ENCODE assay signal across 1 cellular context in genomic region chr6:133012774-133013173, GRCh38.
TF ChIP-seq lines count a peak whose summit lies in the region.

No MANE protein-coding gene starts in this region.

TF ChIP-seq in H1, 55 proteins besides CTCF, POLR2A, EP300 and RAD21:
- no peak for TF ChIP-seq ASH2L (IDR thresholded peaks at IDR 0.05; ENCODE audit: low read length)
- no peak for TF ChIP-seq PHF8 (conservative IDR thresholded peaks at IDR 0.05; ENCODE audit: low read depth, low read length)
- TF ChIP-seq SIN3A (conservative IDR thresholded peaks at IDR 0.05 in 1 of 2, IDR thresholded peaks at IDR 0.05 in 1 of 2; ENCODE audit: low read depth in 1 of 2, low read length in 2 of 2): no peak
- TF ChIP-seq EZH2 (IDR thresholded peaks at IDR 0.05; ENCODE audit: low read depth, low read length, severe bottlenecking): no peak
- no peak for TF ChIP-seq ATF2 (IDR thresholded peaks at IDR 0.05; ENCODE audit: low read length)
